In genomic region chr16:63201851-63202250, GRCh38 we compare ENCODE assay signal across 33 cellular contexts.
"Had no signal": no experiment of that assay in that cellular context is flagged by ENCODE, and none has a peak within 500 bp of the region (broad histone marks: within the 10 kb centered on the region; RNA-seq: fewer than 3 reads in every experiment).

No MANE protein-coding gene starts in this region.

- DNase-seq: Karpas-422, Kasumi-1, MG63, MM.1S, MV-4-11, NCI-H1048, NCI-H1092, NCI-H1092 treated with DMSO at 0.1 percent for 48 hours, NCI-H1105, NCI-H1105 treated with DMSO at 0.1 percent for 48 hours, NCI-H1417, NCI-H1417 treated with DMSO at 0.1 percent for 48 hours, NCI-H1436, NCI-H1436 treated with DMSO at 0.1 percent for 48 hours, NCI-H1694, NCI-H1694 treated with DMSO at 0.1 percent for 48 hours, NCI-H187, NCI-H187 treated with DMSO at 0.1 percent for 48 hours, NCI-H1930, NCI-H2029, NCI-H2029 treated with DMSO at 0.1 percent for 48 hours, NCI-H2081 treated with DMSO at 0.1 percent for 48 hours, NCI-H2107, NCI-H2171, NCI-H2227 treated with DMSO at 0.1 percent for 48 hours, NCI-H226, NCI-H345, NCI-H446, NCI-H446 treated with DMSO at 0.1 percent for 48 hours, NCI-H510A, NCI-H510A treated with DMSO at 0.1 percent for 48 hours, NCI-H524, NCI-H524 treated with DMSO at 0.1 percent for 48 hours had no signal

- H3K4me3 ChIP-seq: MG63 had no signal

- H3K36me3 ChIP-seq: MG63 had no signal

- H3K9me3 ChIP-seq: MG63 had no signal

- H3K27me3 ChIP-seq: MG63 had no signal
